Comparison of ENCODE assay signal across 1 cellular context in the genomic region with DNA sequence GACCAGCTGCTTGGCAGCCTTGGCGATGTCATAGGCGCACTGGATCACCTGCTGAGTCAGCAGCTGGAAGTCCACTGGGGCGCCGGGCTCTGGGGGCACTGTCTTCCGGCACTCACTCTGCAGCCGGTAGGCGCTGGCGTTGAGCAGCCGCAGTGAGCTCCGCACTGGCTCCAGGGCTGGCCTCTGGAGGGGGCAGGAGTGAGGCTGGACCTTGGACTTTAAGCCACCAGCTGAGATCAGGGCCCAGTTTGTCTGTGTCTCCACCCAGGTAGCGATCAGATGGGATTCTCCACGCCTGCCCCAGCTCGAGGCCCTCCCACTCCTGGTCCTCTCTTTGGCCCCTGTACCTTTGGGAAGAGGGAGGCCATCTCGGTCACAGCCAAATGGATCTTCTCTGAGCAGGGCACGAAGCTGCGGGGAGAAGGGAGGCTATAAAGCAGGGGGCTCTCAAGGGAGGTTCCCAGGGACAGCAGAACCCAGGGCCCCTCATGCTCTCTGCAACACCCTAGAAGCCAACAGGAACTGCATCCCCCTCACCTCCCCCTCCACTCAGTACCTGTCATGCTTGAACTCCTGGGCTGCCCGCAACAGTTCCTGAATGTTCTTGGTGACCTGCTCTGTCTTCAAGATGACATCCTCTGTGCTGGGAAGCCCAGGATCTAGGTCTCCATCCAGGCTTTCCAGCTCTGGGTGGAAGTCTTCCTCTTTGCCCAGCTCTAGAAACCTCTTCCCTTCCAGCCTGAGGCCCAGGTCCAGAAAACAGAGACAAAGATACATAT.
TF ChIP-seq lines count a peak whose summit lies in the region.

No MANE protein-coding gene starts in this region.

TF ChIP-seq in liver, 16 proteins besides CTCF, POLR2A, EP300 and RAD21 (continued from another document):
- TF ChIP-seq RXRA (IDR thresholded peaks at IDR 0.05) = peak; percentile 81
- TF ChIP-seq EGR1 (IDR thresholded peaks at IDR 0.05; ENCODE audit: low read depth in 2 of 2) = peak in 1 of 2 donors; percentile 28
- TF ChIP-seq, protein P1, sequence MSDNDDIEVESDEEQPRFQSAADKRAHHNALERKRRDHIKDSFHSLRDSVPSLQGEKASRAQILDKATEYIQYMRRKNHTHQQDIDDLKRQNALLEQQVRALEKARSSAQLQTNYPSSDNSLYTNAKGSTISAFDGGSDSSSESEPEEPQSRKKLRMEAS (IDR thresholded peaks at IDR 0.05) = no peak
- TF ChIP-seq FOXA2 (IDR thresholded peaks at IDR 0.05) = no peak
